In the genomic region with DNA sequence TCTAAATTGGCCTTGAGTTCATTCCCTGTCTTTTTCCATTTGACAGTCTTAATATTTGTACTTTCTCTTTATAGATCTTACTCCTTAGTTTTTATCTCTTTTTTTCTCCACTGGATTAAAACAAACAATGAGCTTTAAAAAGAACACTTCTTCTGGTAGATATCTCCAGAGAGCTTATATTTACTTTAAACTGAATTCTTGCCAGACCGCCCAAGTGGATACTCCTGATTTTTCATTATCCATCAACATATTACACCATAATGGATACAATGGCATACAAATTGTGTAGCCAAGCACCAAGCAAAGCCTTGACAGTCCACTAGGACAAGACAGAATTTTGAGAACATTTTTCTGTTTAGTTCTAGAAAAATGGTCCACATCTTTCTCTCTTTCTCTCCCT, we compare ENCODE assay signal across 20 cellular contexts. TPM values are rescaled to one million over a fixed set of nuclear protein-coding genes. Genes with fewer than 3 reads are reported as not detected.
A peak's percentile ranks its signal among the peaks of the same experiment; 100 is the strongest.
DNase-seq lines count a peak whose midpoint lies in the region; ATAC-seq and TF ChIP-seq lines count a peak whose summit lies in the region.
"Had no signal": no experiment of that assay in that cellular context is flagged by ENCODE, and none has a peak within 500 bp of the region (broad histone marks: within the 10 kb centered on the region; RNA-seq: fewer than 3 reads in every experiment).

No MANE protein-coding gene starts in this region.

- intact Hi-C loops in Panc1 (cut with micrococcal nuclease; ENCODE audit: unreplicated experiment): no loop called here
- intact Hi-C loops in MCF 10A (cut with micrococcal nuclease): no loop called here

- H3K27ac Mint-ChIP-seq in activated T-cell treated with anti-CD3 and anti-CD28 coated beads, Interleukin-2, amount 50 U/mL, for 72 hours: peak overlapping the region; percentile 33
- H3K27ac Mint-ChIP-seq in nephron (peak overlapping the region in 2 of 3 experiments; percentile 67 to 87), MCF 10A (ENCODE audit: low read depth, unreplicated experiment) (no peak overlapping the region)
- H3K27ac Mint-ChIP-seq: CD8-positive, alpha-beta T cell; HFFc6 had no signal

- no peak overlapping the region for H3K4me3 Mint-ChIP-seq in activated T-cell treated with anti-CD3 and anti-CD28 coated beads, Interleukin-2, amount 50 U/mL, for 72 hours
- H3K4me3 Mint-ChIP-seq in nephron: no peak overlapping the region
- no peak overlapping the region for H3K4me3 Mint-ChIP-seq in MCF 10A (ENCODE audit: unreplicated experiment)
- H3K4me3 Mint-ChIP-seq: CD8-positive, alpha-beta T cell; HFFc6 had no signal

- H3K9me3 ChIP-seq in Panc1 (ENCODE audit: control insufficient read depth, insufficient read depth, low read depth, low read length): no peaks in the 10 kb centered on the region
- H3K9me3 ChIP-seq: MG63 had no signal

- BruUV-seq in Panc1 (replicated peaks; lab: Mats Ljungman, UMichigan) (no TSS peak), MCF 10A (replicated peaks; lab: Mats Ljungman, UMichigan) (no TSS peak)

- H3K27ac ChIP-seq in Panc1 (ENCODE audit: low read length): peak overlapping the region; percentile 54; the same call in 1 of the 2 replicates
- H3K27ac ChIP-seq: BLaER1 had no signal

- no peaks in the 10 kb centered on the region for H3K36me3 ChIP-seq in Panc1 (ENCODE audit: control insufficient read depth, insufficient read depth, low read length)
- H3K36me3 ChIP-seq: BLaER1, MG63 had no signal

- H3K27me3 ChIP-seq in Panc1 (ENCODE audit: control insufficient read depth, insufficient read depth, low read length): no peaks in the 10 kb centered on the region
- H3K27me3 ChIP-seq: BLaER1, MG63 had no signal

- no peaks in the 10 kb centered on the region for H3K36me3 Mint-ChIP-seq in activated T-cell treated with anti-CD3 and anti-CD28 coated beads, Interleukin-2, amount 50 U/mL, for 72 hours (ENCODE audit: insufficient read depth in 2 of 2)
- H3K36me3 Mint-ChIP-seq in nephron (ENCODE audit: low read depth): no peaks in the 10 kb centered on the region
- no peaks in the 10 kb centered on the region for H3K36me3 Mint-ChIP-seq in MCF 10A (ENCODE audit: insufficient read depth, unreplicated experiment)
- H3K36me3 Mint-ChIP-seq: CD8-positive, alpha-beta T cell had no signal

- CTCF ChIA-PET in Panc1 (lab: Charles Lee) (no interaction called here), MCF 10A (lab: Yijun Ruan, JAX) (interaction anchor here (1.7 kb wide), 1 partner anchor 14 kb away, joined by 5 read pairs; no protein-coding TSS in a partner anchor)

- H3K4me3 ChIP-seq in Panc1 (ENCODE audit: low read depth in 2 of 2, low read length in 2 of 2): no peak overlapping the region
- H3K4me3 ChIP-seq: BLaER1, MG63 had no signal

- no peak for DNase-seq in activated T-cell treated with anti-CD3 and anti-CD28 coated beads, Interleukin-2, amount 50 U/mL, for 72 hours
- DNase-seq in activated T-cell treated with anti-CD3 and anti-CD28 coated beads, Interleukin-2, amount 50 U/mL, for 48 hours: no peak
- no peak for DNase-seq in Panc1 (ENCODE audit: low read depth, low spot score)
- DNase-seq in fibroblast of peridontal ligament (ENCODE audit: extremely low read depth): peak; percentile 44
- no peak for DNase-seq in NCI-H2171 treated with DMSO at 0.1 percent for 48 hours (lab: John Stamatoyannopoulos, UW)
- no peak for DNase-seq in MCF 10A (ENCODE audit: unreplicated experiment)
- DNase-seq: CD8-positive, alpha-beta T cell; DMS79 treated with DMSO at 0.1 percent for 48 hours; H7; HFFc6; IMR-90; Karpas-422; MG63; NCI-H1048; NCI-H1436 treated with DMSO at 0.1 percent for 48 hours; NCI-H2029 had no signal

- in situ Hi-C loops in Panc1 (cut with HindIII; ENCODE audit: low pct_unique_long_range_greater_than_20kb, low sequenced_read_pairs): no loop called here

- no peaks in the 10 kb centered on the region for H3K9me3 Mint-ChIP-seq in activated T-cell treated with anti-CD3 and anti-CD28 coated beads, Interleukin-2, amount 50 U/mL, for 72 hours
- peaks cover 7% of the 10 kb centered on the region for H3K9me3 Mint-ChIP-seq in nephron
- no peaks in the 10 kb centered on the region for H3K9me3 Mint-ChIP-seq in MCF 10A (ENCODE audit: unreplicated experiment)
- H3K9me3 Mint-ChIP-seq: CD8-positive, alpha-beta T cell; HFFc6 had no signal

- ATAC-seq in activated T-cell treated with anti-CD3 and anti-CD28 coated beads, Interleukin-2, amount 50 U/mL, for 72 hours (replicated peaks in 1 of 2): no peak
- ATAC-seq in Panc1 (no peak), HG03460 (IDR thresholded peaks at IDR 0.05; ENCODE audit: unreplicated experiment) (no peak)
- ATAC-seq: CD8-positive, alpha-beta T cell had no signal

- POLR2A ChIA-PET in Panc1 (lab: Charles Lee) (no interaction called here), MCF 10A (lab: Yijun Ruan, JAX) (no interaction called here)

- H3K4me1 Mint-ChIP-seq in activated T-cell treated with anti-CD3 and anti-CD28 coated beads, Interleukin-2, amount 50 U/mL, for 72 hours (ENCODE audit: low read depth): peaks cover 63% of the 10 kb centered on the region
- H3K4me1 Mint-ChIP-seq in nephron (peaks cover 35% of the 10 kb centered on the region), MCF 10A (ENCODE audit: insufficient read depth, unreplicated experiment) (no peaks in the 10 kb centered on the region)

- peaks cover 7% of the 10 kb centered on the region; the same call in 1 of the 2 replicates for H3K4me1 ChIP-seq in Panc1 (ENCODE audit: control insufficient read depth, insufficient read depth, low read length)

- no peak for TF ChIP-seq CTCF in Panc1 (IDR thresholded peaks at IDR 0.05)
- no peak for TF ChIP-seq CTCF in nephron (IDR thresholded peaks at IDR 0.05; ENCODE audit: unreplicated experiment in 3 of 3)
- TF ChIP-seq CTCF in MCF 10A (IDR thresholded peaks at IDR 0.05; ENCODE audit: unreplicated experiment): no peak

- H3K27me3 Mint-ChIP-seq in activated T-cell treated with anti-CD3 and anti-CD28 coated beads, Interleukin-2, amount 50 U/mL, for 72 hours (ENCODE audit: low read depth): peaks cover 14% of the 10 kb centered on the region
- no peaks in the 10 kb centered on the region for H3K27me3 Mint-ChIP-seq in nephron (ENCODE audit: low read depth)
- H3K27me3 Mint-ChIP-seq in MCF 10A (ENCODE audit: insufficient read depth, unreplicated experiment): peaks cover 28% of the 10 kb centered on the region

RNA-seq across cellular contexts. Expression of a gene that starts 18.9 kb away (rescaled TPM):
- 1,000 to 10,000 TPM; 4,011 to 4,477 TPM for total RNA-seq in activated T-cell treated with anti-CD3 and anti-CD28 coated beads, Interleukin-2, amount 50 U/mL, for 72 hours
- total RNA-seq in Panc1 (2021; ENCODE audit: unreplicated experiment) (2,928 TPM), MCF 10A (2022) (801 and 901 TPM in 2 replicates)
- 5,442 TPM for polyA plus RNA-seq in Panc1 (2012; ENCODE audit: insufficient read length)
- total RNA-seq: SK-MEL-5 had no signal

RNA-seq across cellular contexts. Expression of a gene that starts 50.6 kb away (rescaled TPM):
- total RNA-seq in activated T-cell treated with anti-CD3 and anti-CD28 coated beads, Interleukin-2, amount 50 U/mL, for 72 hours: under 1 TPM in 1 of 2 donors, not detected in 1; 0.09 TPM
- total RNA-seq in Panc1 (2021; ENCODE audit: unreplicated experiment) (not detected), MCF 10A (2022) (not detected in 2 replicates)
- polyA plus RNA-seq in Panc1 (2012; ENCODE audit: insufficient read length): not detected
- total RNA-seq: CD8-positive, alpha-beta T cell; HFFc6; IMR-90; SK-MEL-5 had no signal
- polyA plus RNA-seq: IMR-90 had no signal
